Comparison of ENCODE assay signal across 8 cellular contexts in the genomic region with DNA sequence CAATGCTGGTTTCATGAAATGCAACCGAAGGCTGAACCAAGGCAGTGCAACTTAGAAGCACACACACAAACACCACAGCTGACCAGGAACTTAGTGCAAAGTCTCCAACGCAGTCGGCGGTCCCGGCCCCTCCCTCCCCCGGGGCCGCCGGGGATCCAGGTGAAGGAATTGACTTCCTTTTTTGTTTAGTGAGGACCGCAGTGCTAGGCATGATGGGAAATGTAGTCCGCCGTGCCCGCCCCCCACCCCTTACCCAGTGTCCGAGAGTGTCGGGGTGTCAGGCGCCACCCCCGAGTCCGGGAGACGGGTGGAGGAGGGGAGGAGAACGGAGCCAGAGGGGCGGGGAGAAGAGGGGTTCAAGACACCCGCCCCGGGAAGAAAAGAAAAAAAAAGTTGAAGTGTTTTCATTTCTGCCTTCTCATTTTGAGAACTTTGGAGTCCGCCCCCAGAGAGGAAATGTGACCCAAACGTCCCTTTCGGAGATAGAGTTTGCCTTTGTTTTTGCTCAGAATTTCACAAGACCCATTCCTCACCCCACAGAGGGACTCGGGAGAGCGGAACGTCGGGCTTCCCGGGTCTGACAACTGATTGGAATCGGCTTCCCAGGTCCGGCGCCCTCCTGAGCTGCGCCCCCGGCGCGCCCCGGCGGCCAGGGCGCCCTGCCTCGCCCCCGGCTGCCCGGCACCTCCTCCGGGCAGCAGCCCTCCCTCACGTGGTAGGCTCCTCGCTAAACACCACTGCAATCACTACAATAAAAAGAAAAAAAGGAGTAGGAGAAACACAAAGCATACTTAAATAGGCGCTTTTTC. TPM values are rescaled to one million over a fixed set of nuclear protein-coding genes. Genes with fewer than 3 reads are reported as not detected.
DNase-seq lines count a peak whose midpoint lies in the region; ATAC-seq, FAIRE-seq and TF ChIP-seq lines count a peak whose summit lies in the region.

No MANE protein-coding gene starts in this region.

- no peaks in the 10 kb centered on the region for H3K9me3 ChIP-seq in upper lobe of left lung

- 0 to 1% methylated on average over 35 to 47 of the region's 47 CpGs for WGBS in upper lobe of left lung, 2 donors

- H3K4me1 ChIP-seq in upper lobe of left lung = peaks cover 16 to 29% (median 22%) of the 10 kb centered on the region in 4 donors

- peak overlapping the region; percentile 89 for H3K4me3 Mint-ChIP-seq in activated naive CD8-positive, alpha-beta T cell
- peak overlapping the region; percentile 94 for H3K4me3 Mint-ChIP-seq in neural crest cell

- peak overlapping the region; percentile 91 to 98 (median 94) for H3K27ac ChIP-seq in upper lobe of left lung

- peaks cover 8% of the 10 kb centered on the region for H3K4me1 Mint-ChIP-seq in activated naive CD8-positive, alpha-beta T cell (ENCODE audit: low read depth)
- peaks cover 36% of the 10 kb centered on the region for H3K4me1 Mint-ChIP-seq in neural crest cell

- FAIRE-seq in HTR-8/SVneo (lab: Jason Lieb, UNC) = no peak

- H3K27ac Mint-ChIP-seq in activated naive CD8-positive, alpha-beta T cell = no peak overlapping the region
- H3K27ac Mint-ChIP-seq in neural crest cell (ENCODE audit: unreplicated experiment) = peak overlapping the region; percentile 50

- H3K36me3 Mint-ChIP-seq in activated naive CD8-positive, alpha-beta T cell = no peaks in the 10 kb centered on the region
- no peaks in the 10 kb centered on the region for H3K36me3 Mint-ChIP-seq in neural crest cell (ENCODE audit: low read depth)

- TF ChIP-seq POLR2A in upper lobe of left lung (IDR thresholded peaks at IDR 0.05) = peak in 2 of 4 donors; percentile 60 to 79

- peak overlapping the region; percentile 55 to 90 (median 80) for H3K4me3 ChIP-seq in upper lobe of left lung

- H3K36me3 ChIP-seq in upper lobe of left lung = no peaks in the 10 kb centered on the region

- DNase-seq in DMS153 treated with DMSO at 0.1 percent for 48 hours (lab: John Stamatoyannopoulos, UW; ENCODE audit: unreplicated experiment) = peak; percentile 71
- peak; percentile 83 for DNase-seq in HTR-8/SVneo (ENCODE audit: insufficient read length, low spot score)
- DNase-seq in RPMI8226 = peak; percentile 97
- DNase-seq in germinal center (ENCODE audit: low spot score) = peak; percentile 75
- DNase-seq in neural crest cell (ENCODE audit: low read depth, low spot score) = peak; percentile 43
- peak; percentile 93 for DNase-seq in upper lobe of left lung

- TF ChIP-seq CTCF in neural crest cell (conservative IDR thresholded peaks at IDR 0.05) (no peak), upper lobe of left lung (IDR thresholded peaks at IDR 0.05) (peak in 1 of 6 experiments; percentile 13)

- peak; percentile 63 to 85 for ATAC-seq in upper lobe of left lung (ENCODE audit: low FRiP score in 2 of 2)
- no peak for ATAC-seq in HG03097 (IDR thresholded peaks at IDR 0.05; ENCODE audit: low FRiP score, unreplicated experiment)

- H3K27me3 ChIP-seq in upper lobe of left lung = no peaks in the 10 kb centered on the region

- no peaks in the 10 kb centered on the region for H3K9me3 Mint-ChIP-seq in activated naive CD8-positive, alpha-beta T cell (ENCODE audit: low read depth)
- H3K9me3 Mint-ChIP-seq in neural crest cell = no peaks in the 10 kb centered on the region

- TF ChIP-seq EP300 in upper lobe of left lung (IDR thresholded peaks at IDR 0.05) = no peak

- H3K27me3 Mint-ChIP-seq in activated naive CD8-positive, alpha-beta T cell = no peaks in the 10 kb centered on the region
- H3K27me3 Mint-ChIP-seq in neural crest cell (ENCODE audit: low read depth) = peaks cover 10% of the 10 kb centered on the region

RNA-seq across cellular contexts. Expression of a gene that starts 2.0 kb away (rescaled TPM):
- total RNA-seq in neural crest cell (19.1 and 19.9 TPM in 2 replicates), upper lobe of left lung (10 to 100 TPM in 3 of 6 donors, 1 to 10 TPM in 3; 3.7 to 17.0 (median 10.3) TPM)

Comparison
In these comparisons a context has a peak if more than half of its experiments do, and no peak if none do; other contexts are left out.
1. DNase-seq: peak in every context shown above with its lines; median percentile 97 in RPMI8226; 93 in upper lobe of left lung; 83 in HTR-8/SVneo; 75 in germinal center; 71 in DMS153 treated with DMSO at 0.1 percent for 48 hours; 43 in neural crest cell.